12 cellular contexts compared by ENCODE assay signal in genomic region chr11:14422814-14423182, GRCh38.
A peak's percentile ranks its signal among the peaks of the same experiment; 100 is the strongest.
DNase-seq lines count a peak whose midpoint lies in the region; ATAC-seq, FAIRE-seq and TF ChIP-seq lines count a peak whose summit lies in the region.
"Had no signal": no experiment of that assay in that cellular context is flagged by ENCODE, and none has a peak within 500 bp of the region (broad histone marks: within the 10 kb centered on the region; RNA-seq: fewer than 3 reads in every experiment).

No MANE protein-coding gene starts in this region.

- no peak overlapping the region for H3K27ac ChIP-seq in HCT116 (ENCODE audit: low read depth, low read length)
- H3K27ac ChIP-seq in K562 (ENCODE audit: extremely low read depth, low read depth, low read length), result no peak overlapping the region; the same call in 2 of the 3 replicates
- peak overlapping the region; percentile 29 for H3K27ac ChIP-seq in keratinocyte (ENCODE audit: control insufficient read depth, insufficient read depth, low read length)
- no peak overlapping the region for H3K27ac ChIP-seq in hepatocyte

- DNase-seq in A172 (ENCODE audit: low spot score) (peak; percentile 38), HCT116 (ENCODE audit: low read depth, low spot score) (no peak), K562 (ENCODE audit: extremely low read depth in 1 of 4, low spot score in 3 of 4) (no peak), keratinocyte (ENCODE audit: low read depth, low spot score) (no peak), hepatocyte (ENCODE audit: low spot score) (no peak), T-cell (no peak)
- no peak for DNase-seq in activated CD8-positive, alpha-beta memory T cell treated with anti-CD3 and anti-CD28 coated beads, Interleukin-2, amount 10 ng/mL, durations not matched to agents 7 days and 5 days
- DNase-seq: effector CD4-positive, alpha-beta T cell; GF-D8; T-helper 9 cell had no signal

- dilution Hi-C loops in keratinocyte (cut with MboI; ENCODE audit: extremely low pct_ligation_motif_present, low sequenced_read_pairs), result no loop called here

- H3K9me2 ChIP-seq in HCT116 (ENCODE audit: insufficient read depth), result no peaks in the 10 kb centered on the region
- H3K9me2 ChIP-seq in hepatocyte (replicated peaks; ENCODE audit: insufficient read depth), result no peaks in the 10 kb centered on the region

- H3K27me3 ChIP-seq in HCT116 (ENCODE audit: insufficient read depth, low read length) (no peaks in the 10 kb centered on the region), K562 (ENCODE audit: control insufficient read depth in 2 of 2, insufficient read depth in 2 of 2, low read length in 2 of 2) (no peaks in the 10 kb centered on the region), keratinocyte (ENCODE audit: control insufficient read depth, extremely low read depth, insufficient read depth, low read length) (no peaks in the 10 kb centered on the region), hepatocyte (no peaks in the 10 kb centered on the region)

- RAD21 ChIA-PET in HCT116 (lab: Charles Lee; ENCODE audit: low non-redundant PET in 1 of 2, low total read pairs in 2 of 2, uncharacterized antibody in 2 of 2, unreplicated experiment in 2 of 2), result no interaction called here

- intact Hi-C loops in HCT116 (cut with micrococcal nuclease), result no loop called here
- intact Hi-C loops in K562 (cut with micrococcal nuclease), result no loop called here

- peak overlapping the region; percentile 78 for H3K4me2 ChIP-seq in HCT116 (ENCODE audit: low read length)
- H3K4me2 ChIP-seq in K562 (ENCODE audit: insufficient read depth, low read length), result peak overlapping the region; percentile 62
- H3K4me2 ChIP-seq in keratinocyte (ENCODE audit: control insufficient read depth, extremely low read depth, insufficient read depth, low read depth, low read length), result peak overlapping the region; percentile 72
- no peak overlapping the region for H3K4me2 ChIP-seq in hepatocyte

- POLR2A ChIA-PET in HCT116 (lab: Charles Lee) (no interaction called here), K562 (lab: Yijun Ruan, JAX) (interaction anchor here (0.6 to 2.0 kb wide), 2 partner anchors 13 to 760 kb away, joined by 3 to 5 read pairs; no protein-coding TSS in a partner anchor), T-cell (lab: Charles Lee) (no interaction called here)

- H3K4me1 ChIP-seq in HCT116 (ENCODE audit: control insufficient read depth in 1 of 2, insufficient read depth in 2 of 2, low read length in 2 of 2) (peaks cover 14 to 33% of the 10 kb centered on the region in 2 experiments), K562 (replicated peaks in 1 of 2; ENCODE audit: control insufficient read depth in 2 of 2, insufficient read depth in 2 of 2, low read length in 2 of 2) (peaks cover 9 to 16% of the 10 kb centered on the region in 2 experiments; a peak in 4 of 5 replicates), keratinocyte (ENCODE audit: control insufficient read depth, extremely low read depth, insufficient read depth, low read length) (peaks cover 34% of the 10 kb centered on the region), hepatocyte (ENCODE audit: insufficient read depth) (peaks cover 6% of the 10 kb centered on the region)

- TF ChIP-seq CTCF in HCT116 (IDR thresholded peaks at IDR 0.05 in 2 of 3, conservative IDR thresholded peaks at IDR 0.05 in 1 of 3; ENCODE audit: borderline replicate concordance in 1 of 3, insufficient read depth in 1 of 3, low read depth in 2 of 3, low read length in 2 of 3) (no peak), K562 (IDR thresholded peaks at IDR 0.05 in 2 of 3, conservative IDR thresholded peaks at IDR 0.05 in 1 of 3; ENCODE audit: insufficient read depth in 2 of 3, low read depth in 1 of 3, low read length in 3 of 3) (no peak), keratinocyte (optimal IDR thresholded peaks at IDR 0.05 in 1 of 3, IDR thresholded peaks at IDR 0.05 in 1 of 3, conservative IDR thresholded peaks at IDR 0.05 in 1 of 3; ENCODE audit: extremely low read depth in 1 of 3, insufficient read depth in 2 of 3, low read length in 3 of 3) (no peak), hepatocyte (IDR thresholded peaks at IDR 0.05; ENCODE audit: poor library complexity) (no peak)

- H3K4me1 Mint-ChIP-seq in stimulated activated memory B cell treated with anti-CD40 and anti-IgM and Interleukin-4, amounts not matched to agents 10 μg/mL and 1 μg/mL and 100 μg/mL, for 72 hours, result peaks cover 11% of the 10 kb centered on the region
- no peaks in the 10 kb centered on the region for H3K4me1 Mint-ChIP-seq in T-cell
- peaks cover 4% of the 10 kb centered on the region for H3K4me1 Mint-ChIP-seq in activated CD8-positive, alpha-beta memory T cell treated with anti-CD3 and anti-CD28 coated beads, Interleukin-2, amount 10 ng/mL, durations not matched to agents 7 days and 5 days

- no peak for TF ChIP-seq POLR2A in HCT116 (IDR thresholded peaks at IDR 0.05; ENCODE audit: borderline replicate concordance, extremely low read depth, insufficient read depth, insufficient read length)
- TF ChIP-seq POLR2A in K562 (conservative IDR thresholded peaks at IDR 0.05), result no peak

- ATAC-seq in HCT116 (no peak), K562 (no peak), T-cell (replicated peaks in 1 of 4) (no peak)
- ATAC-seq in stimulated activated memory B cell treated with anti-CD40 and anti-IgM and Interleukin-4, amounts not matched to agents 10 μg/mL and 1 μg/mL and 100 μg/mL, for 72 hours, result no peak
- ATAC-seq in activated CD8-positive, alpha-beta memory T cell treated with anti-CD3 and anti-CD28 coated beads, Interleukin-2, amount 10 ng/mL, durations not matched to agents 7 days and 5 days, result no peak

- H2AFZ ChIP-seq in HCT116 (ENCODE audit: low read depth, low read length, poor library complexity, severe bottlenecking), result no peak overlapping the region
- peak overlapping the region; percentile 68; the same call in 1 of the 2 replicates for H2AFZ ChIP-seq in K562 (ENCODE audit: low read depth, low read length)
- H2AFZ ChIP-seq in keratinocyte (ENCODE audit: control insufficient read depth, low read length), result no peak overlapping the region
- no peak overlapping the region for H2AFZ ChIP-seq in hepatocyte

- in situ Hi-C loops in K562 (cut with MboI), result no loop called here

- no peak overlapping the region for H3K4me3 Mint-ChIP-seq in stimulated activated memory B cell treated with anti-CD40 and anti-IgM and Interleukin-4, amounts not matched to agents 10 μg/mL and 1 μg/mL and 100 μg/mL, for 72 hours
- no peak overlapping the region for H3K4me3 Mint-ChIP-seq in T-cell
- no peak overlapping the region for H3K4me3 Mint-ChIP-seq in activated CD8-positive, alpha-beta memory T cell treated with anti-CD3 and anti-CD28 coated beads, Interleukin-2, amount 10 ng/mL, durations not matched to agents 7 days and 5 days

- H3K27ac Mint-ChIP-seq in stimulated activated memory B cell treated with anti-CD40 and anti-IgM and Interleukin-4, amounts not matched to agents 10 μg/mL and 1 μg/mL and 100 μg/mL, for 72 hours, result no peak overlapping the region
- no peak overlapping the region for H3K27ac Mint-ChIP-seq in T-cell
- H3K27ac Mint-ChIP-seq in activated CD8-positive, alpha-beta memory T cell treated with anti-CD3 and anti-CD28 coated beads, Interleukin-2, amount 10 ng/mL, durations not matched to agents 7 days and 5 days, result no peak overlapping the region

- no peaks in the 10 kb centered on the region for H3K36me3 Mint-ChIP-seq in stimulated activated memory B cell treated with anti-CD40 and anti-IgM and Interleukin-4, amounts not matched to agents 10 μg/mL and 1 μg/mL and 100 μg/mL, for 72 hours
- peaks cover 4% of the 10 kb centered on the region for H3K36me3 Mint-ChIP-seq in T-cell
- H3K36me3 Mint-ChIP-seq in activated CD8-positive, alpha-beta memory T cell treated with anti-CD3 and anti-CD28 coated beads, Interleukin-2, amount 10 ng/mL, durations not matched to agents 7 days and 5 days, result no peaks in the 10 kb centered on the region

- H3K27me3 Mint-ChIP-seq in stimulated activated memory B cell treated with anti-CD40 and anti-IgM and Interleukin-4, amounts not matched to agents 10 μg/mL and 1 μg/mL and 100 μg/mL, for 72 hours, result no peaks in the 10 kb centered on the region
- H3K27me3 Mint-ChIP-seq in T-cell, result no peaks in the 10 kb centered on the region
- no peaks in the 10 kb centered on the region for H3K27me3 Mint-ChIP-seq in activated CD8-positive, alpha-beta memory T cell treated with anti-CD3 and anti-CD28 coated beads, Interleukin-2, amount 10 ng/mL, durations not matched to agents 7 days and 5 days

- H3K9me3 ChIP-seq in HCT116 (ENCODE audit: control insufficient read depth in 1 of 2, insufficient read depth in 1 of 2, low read depth in 1 of 2, low read length in 2 of 2), result no peaks in the 10 kb centered on the region
- H3K9me3 ChIP-seq in K562 (replicated peaks; ENCODE audit: control insufficient read depth, insufficient read depth, low read depth, low read length), result no peaks in the 10 kb centered on the region
- H3K9me3 ChIP-seq in keratinocyte (ENCODE audit: control insufficient read depth, low read depth, low read length), result no peaks in the 10 kb centered on the region
- H3K9me3 ChIP-seq in hepatocyte (ENCODE audit: low read depth), result no peaks in the 10 kb centered on the region
- H3K9me3 ChIP-seq: mucosa of descending colon had no signal

- no peak for TF ChIP-seq EP300 in K562 (IDR thresholded peaks at IDR 0.05; ENCODE audit: low read length)

- H3K36me3 ChIP-seq in HCT116 (ENCODE audit: control insufficient read depth in 1 of 2, insufficient read depth in 2 of 2, low read length in 2 of 2), result no peaks in the 10 kb centered on the region
- no peaks in the 10 kb centered on the region for H3K36me3 ChIP-seq in K562 (ENCODE audit: control insufficient read depth, insufficient read depth, low read length)
- H3K36me3 ChIP-seq in keratinocyte (ENCODE audit: control insufficient read depth in 2 of 2, extremely low read depth in 1 of 2, insufficient read depth in 2 of 2, low read length in 2 of 2), result no peaks in the 10 kb centered on the region
- H3K36me3 ChIP-seq in hepatocyte (replicated peaks; ENCODE audit: insufficient read depth, low read depth), result no peaks in the 10 kb centered on the region

- H3K9me3 Mint-ChIP-seq in stimulated activated memory B cell treated with anti-CD40 and anti-IgM and Interleukin-4, amounts not matched to agents 10 μg/mL and 1 μg/mL and 100 μg/mL, for 72 hours, result no peaks in the 10 kb centered on the region
- H3K9me3 Mint-ChIP-seq in T-cell, result no peaks in the 10 kb centered on the region
- no peaks in the 10 kb centered on the region for H3K9me3 Mint-ChIP-seq in activated CD8-positive, alpha-beta memory T cell treated with anti-CD3 and anti-CD28 coated beads, Interleukin-2, amount 10 ng/mL, durations not matched to agents 7 days and 5 days (ENCODE audit: low read depth)

- CTCF ChIA-PET in HCT116 (lab: Charles Lee), result interaction anchor here (0.7 to 1.7 kb wide), 4 partner anchors 10 to 122 kb away, joined by 4 to 8 read pairs (median 5); no protein-coding TSS in a partner anchor
- CTCF ChIA-PET in K562 (lab: Yijun Ruan, JAX; ENCODE audit: low intra/inter-chr PET ratio), result no interaction called here
- CTCF ChIA-PET in T-cell (lab: Charles Lee), result no interaction called here
- CTCF ChIA-PET in activated CD8-positive, alpha-beta memory T cell treated with anti-CD3 and anti-CD28 coated beads, Interleukin-2, amount 10 ng/mL, durations not matched to agents 7 days and 5 days (lab: Charles Lee), result interaction anchor here (0.6 to 1.2 kb wide), 2 partner anchors 122 to 173 kb away, joined by 3 to 4 read pairs; no protein-coding TSS in a partner anchor

- WGBS in K562 (ENCODE audit: insufficient coverage, low coverage, missing lambda C conversion rate), result 7% methylated on average over 2 of the region's 2 CpGs
- 43% methylated on average over 2 of the region's 2 CpGs for WGBS in hepatocyte (ENCODE audit: low lambda C conversion rate, missing lambda C conversion rate)

- H3K9me1 ChIP-seq in K562 (ENCODE audit: control insufficient read depth, insufficient read depth, low read length), result no peaks in the 10 kb centered on the region
- H3K9me1 ChIP-seq in keratinocyte (ENCODE audit: control insufficient read depth, extremely low read depth, insufficient read depth, low read length), result no peaks in the 10 kb centered on the region

- BruUV-seq in HCT116 (replicated peaks; lab: Mats Ljungman, UMichigan), result no TSS peak
- no TSS peak for BruUV-seq in K562 (replicated peaks; lab: Mats Ljungman, UMichigan)

- H3K4me3 ChIP-seq in HCT116 (replicated peaks in 1 of 2; ENCODE audit: low read depth in 1 of 2, low read length in 2 of 2) (peak overlapping the region in 1 of 2 experiments; percentile 38; a peak in 1 of 4 replicates), K562 (no peak overlapping the region), keratinocyte (ENCODE audit: control insufficient read depth in 2 of 3, extremely low read depth in 1 of 3, insufficient read depth in 2 of 3, low read depth in 1 of 3, low read length in 3 of 3) (peak overlapping the region in 1 of 3 experiments; percentile 26), hepatocyte (no peak overlapping the region)
- H3K4me3 ChIP-seq: mucosa of descending colon had no signal

- H3K79me2 ChIP-seq in HCT116 (ENCODE audit: insufficient read depth, low read length) (no peaks in the 10 kb centered on the region), K562 (ENCODE audit: control insufficient read depth, insufficient read depth, low read length) (no peaks in the 10 kb centered on the region), keratinocyte (ENCODE audit: control insufficient read depth, insufficient read depth, low read length) (no peaks in the 10 kb centered on the region), hepatocyte (no peaks in the 10 kb centered on the region)

- TF ChIP-seq RAD21 in HCT116 (IDR thresholded peaks at IDR 0.05; ENCODE audit: low read depth), result no peak
- no peak for TF ChIP-seq RAD21 in K562 (CRISPR knock-in tag; conservative IDR thresholded peaks at IDR 0.05 in 1 of 2, IDR thresholded peaks at IDR 0.05 in 1 of 2)

- no peaks in the 10 kb centered on the region for H4K20me1 ChIP-seq in HCT116 (ENCODE audit: insufficient read depth)
- H4K20me1 ChIP-seq in K562 (replicated peaks; ENCODE audit: control insufficient read depth, insufficient read depth, low read length), result no peaks in the 10 kb centered on the region
- H4K20me1 ChIP-seq in keratinocyte (ENCODE audit: control insufficient read depth, extremely low read depth, insufficient read depth, low read length), result no peaks in the 10 kb centered on the region
- H4K20me1 ChIP-seq in hepatocyte (ENCODE audit: insufficient read depth, poor library complexity, severe bottlenecking), result no peaks in the 10 kb centered on the region

- FAIRE-seq in K562 (lab: Jason Lieb, UNC) (no peak), keratinocyte (lab: Jason Lieb, UNC) (no peak)

- H3K9ac ChIP-seq in HCT116 (ENCODE audit: low read length), result 0 out of 2 replicates have a peak overlapping the region, but pooled peaks have one; percentile 0
- no peak overlapping the region for H3K9ac ChIP-seq in K562 (ENCODE audit: insufficient read depth in 1 of 2, low read depth in 2 of 2, low read length in 2 of 2)
- H3K9ac ChIP-seq in keratinocyte (ENCODE audit: control insufficient read depth, extremely low read depth, insufficient read depth, low read length), result no peak overlapping the region

Comparison
In these comparisons a context has a peak if more than half of its experiments do, and no peak if none do; other contexts are left out.
1. CTCF ChIA-PET loops: an anchor here in HCT116 (0.7 to 1.7 kb wide) and activated CD8-positive, alpha-beta memory T cell treated with anti-CD3 and anti-CD28 coated beads, Interleukin-2, amount 10 ng/mL, durations not matched to agents 7 days and 5 days (0.6 to 1.2 kb wide); none called in K562 and T-cell.